10 cellular contexts compared by ENCODE assay signal in the genomic region with DNA sequence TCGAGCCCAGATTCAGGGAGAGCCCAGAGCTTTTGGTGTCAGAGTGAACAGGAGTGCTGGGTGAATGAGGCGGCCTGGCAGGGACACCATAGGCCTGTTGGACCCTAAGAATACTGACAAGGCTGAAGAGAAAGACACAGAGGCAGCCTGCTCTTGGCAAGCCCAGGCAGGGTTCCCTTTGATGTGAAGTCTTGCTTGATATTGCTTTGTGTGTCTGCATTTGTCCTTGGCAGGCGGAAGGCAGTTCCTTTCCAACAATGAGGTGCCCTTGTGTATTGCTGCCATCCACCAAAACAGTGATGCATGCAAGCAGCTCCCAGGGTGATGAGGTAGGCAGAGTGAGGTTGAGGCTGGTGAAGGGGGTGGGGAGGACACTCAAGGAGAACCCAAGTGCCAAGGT.
DNase-seq lines count a peak whose midpoint lies in the region; ATAC-seq lines count a peak whose summit lies in the region.
"Had no signal": no experiment of that assay in that cellular context is flagged by ENCODE, and none has a peak within 500 bp of the region (broad histone marks: within the 10 kb centered on the region; RNA-seq: fewer than 3 reads in every experiment).

No MANE protein-coding gene starts in this region.

- ATAC-seq in left ventricle myocardium superior: peak; percentile 97
- ATAC-seq in GM19023 (IDR thresholded peaks at IDR 0.05; ENCODE audit: unreplicated experiment): no peak
- ATAC-seq in GM21619 (IDR thresholded peaks at IDR 0.05; ENCODE audit: unreplicated experiment): no peak

- intact Hi-C loops in left ventricle myocardium superior (cut with micrococcal nuclease): no loop called here

- DNase-seq in COR-L47 (lab: John Stamatoyannopoulos, UW): peak; percentile 31
- DNase-seq in amygdala (lab: John Stamatoyannopoulos, UW): peak in 48 of 56 donors; percentile 8 to 93 (median 56)
- peak; percentile 80 for DNase-seq in left ventricle myocardium superior
- peak; percentile 76 for DNase-seq in pons (ENCODE audit: low spot score)
- DNase-seq in T-helper 1 cell: no peak
- DNase-seq in GOT3 (lab: John Stamatoyannopoulos, UW): no peak
- DNase-seq: activated CD4-positive, alpha-beta T cell treated with anti-CD3 and anti-CD28 coated beads for 4 hours; NCI-H2081 treated with DMSO at 0.1 percent for 48 hours had no signal

Comparison
In these comparisons a context has a peak if more than half of its experiments do, and no peak if none do; other contexts are left out.
1. DNase-seq: peak in COR-L47 (single experiment), amygdala (48 of 56), left ventricle myocardium superior (single experiment) and pons (single experiment); none in T-helper 1 cell (0 of 5) and GOT3 (single experiment).